Comparison of ENCODE assay signal across 12 cellular contexts in genomic region chr10:6721964-6722615, GRCh38.
DNase-seq lines count a peak whose midpoint lies in the region; ATAC-seq and TF ChIP-seq lines count a peak whose summit lies in the region.
"Had no signal": no experiment of that assay in that cellular context is flagged by ENCODE, and none has a peak within 500 bp of the region (broad histone marks: within the 10 kb centered on the region; RNA-seq: fewer than 3 reads in every experiment).

No MANE protein-coding gene starts in this region.

- ATAC-seq in left cardiac atrium: peak; percentile 68 to 84
- no peak for ATAC-seq in GM21576 (IDR thresholded peaks at IDR 0.05; ENCODE audit: unreplicated experiment)
- ATAC-seq in HG03135 (IDR thresholded peaks at IDR 0.05; ENCODE audit: unreplicated experiment): no peak
- ATAC-seq: stimulated activated naive CD8-positive, alpha-beta T cell treated with anti-CD3 and anti-CD28 coated beads, Interleukin-15, Interleukin-2, amounts not matched to agents 100 U/mL and 50 U/mL, for 24 hours had no signal

- peak overlapping the region in 11 of 21 experiments; percentile 9 to 70 (median 55) for H3K27ac ChIP-seq in skin epidermis
- H3K27ac ChIP-seq: pancreas had no signal

- peak overlapping the region; percentile 10; the same call in 1 of the 2 replicates for H3K4me3 ChIP-seq in HFF-Myc (replicated peaks; ENCODE audit: low read depth, low read length)
- H3K4me3 ChIP-seq in astrocyte of the cerebellum (ENCODE audit: low read depth, low read length): no peak overlapping the region
- no peak overlapping the region for H3K4me3 ChIP-seq in skin epidermis
- H3K4me3 ChIP-seq: pancreas had no signal

- H3K4me1 Mint-ChIP-seq in activated CD4-positive, alpha-beta T cell treated with anti-CD3 and anti-CD28 coated beads, Interleukin-2, amount 10 ng/mL, durations not matched to agents 24 days and 14 days: no peaks in the 10 kb centered on the region

- TF ChIP-seq CTCF in HFF-Myc (IDR thresholded peaks at IDR 0.05; ENCODE audit: low read depth, low read length, missing control alignments): no peak
- no peak for TF ChIP-seq CTCF in astrocyte of the cerebellum (IDR thresholded peaks at IDR 0.05; ENCODE audit: low read depth, low read length, missing control alignments)

- intact Hi-C loops in left cardiac atrium (cut with DNase I): no loop called here
- intact Hi-C loops in activated CD4-positive, alpha-beta T cell treated with anti-CD3 and anti-CD28 coated beads, Interleukin-2, amount 10 ng/mL, durations not matched to agents 24 days and 14 days (cut with micrococcal nuclease): no loop called here

- H3K36me3 Mint-ChIP-seq in activated CD4-positive, alpha-beta T cell treated with anti-CD3 and anti-CD28 coated beads, Interleukin-2, amount 10 ng/mL, durations not matched to agents 24 days and 14 days (ENCODE audit: low read depth): no peaks in the 10 kb centered on the region

- H3K27ac Mint-ChIP-seq in activated CD4-positive, alpha-beta T cell treated with anti-CD3 and anti-CD28 coated beads, Interleukin-2, amount 10 ng/mL, durations not matched to agents 24 days and 14 days: no peak overlapping the region

- DNase-seq in HFF-Myc (ENCODE audit: extremely low read depth, low read depth) (peak; percentile 99), astrocyte of the cerebellum (ENCODE audit: low read depth) (peak; percentile 79), left cardiac atrium (no peak), cortex of kidney (lab: John Stamatoyannopoulos, UW) (no peak)
- no peak for DNase-seq in activated CD4-positive, alpha-beta T cell treated with anti-CD3 and anti-CD28 coated beads, Interleukin-2, amount 10 ng/mL, durations not matched to agents 24 days and 14 days
- DNase-seq: effector CD8-positive, alpha-beta T cell; KG1; stimulated activated naive CD8-positive, alpha-beta T cell treated with anti-CD3 and anti-CD28 coated beads, Interleukin-15, Interleukin-2, amounts not matched to agents 100 U/mL and 50 U/mL, for 24 hours had no signal

- H3K27me3 Mint-ChIP-seq in activated CD4-positive, alpha-beta T cell treated with anti-CD3 and anti-CD28 coated beads, Interleukin-2, amount 10 ng/mL, durations not matched to agents 24 days and 14 days: peaks cover 35% of the 10 kb centered on the region

- H3K4me3 Mint-ChIP-seq in activated CD4-positive, alpha-beta T cell treated with anti-CD3 and anti-CD28 coated beads, Interleukin-2, amount 10 ng/mL, durations not matched to agents 24 days and 14 days: no peak overlapping the region

- in situ Hi-C loops in astrocyte of the cerebellum (cut with HindIII; ENCODE audit: low sequenced_read_pairs): no loop called here

- peaks cover 6% of the 10 kb centered on the region for H3K9me3 Mint-ChIP-seq in activated CD4-positive, alpha-beta T cell treated with anti-CD3 and anti-CD28 coated beads, Interleukin-2, amount 10 ng/mL, durations not matched to agents 24 days and 14 days

Comparison
In these comparisons a context has a peak if more than half of its experiments do, and no peak if none do; other contexts are left out.
1. DNase-seq: peak in HFF-Myc (single experiment) and astrocyte of the cerebellum (single experiment); none in left cardiac atrium (single experiment), cortex of kidney (single experiment) and activated CD4-positive, alpha-beta T cell treated with anti-CD3 and anti-CD28 coated beads, Interleukin-2, amount 10 ng/mL, durations not matched to agents 24 days and 14 days (single experiment).
2. ATAC-seq: peak in left cardiac atrium (2 of 2); none in GM21576 (single experiment) and HG03135 (single experiment).